ENCODE assay signal across 8 cellular contexts in the genomic region with DNA sequence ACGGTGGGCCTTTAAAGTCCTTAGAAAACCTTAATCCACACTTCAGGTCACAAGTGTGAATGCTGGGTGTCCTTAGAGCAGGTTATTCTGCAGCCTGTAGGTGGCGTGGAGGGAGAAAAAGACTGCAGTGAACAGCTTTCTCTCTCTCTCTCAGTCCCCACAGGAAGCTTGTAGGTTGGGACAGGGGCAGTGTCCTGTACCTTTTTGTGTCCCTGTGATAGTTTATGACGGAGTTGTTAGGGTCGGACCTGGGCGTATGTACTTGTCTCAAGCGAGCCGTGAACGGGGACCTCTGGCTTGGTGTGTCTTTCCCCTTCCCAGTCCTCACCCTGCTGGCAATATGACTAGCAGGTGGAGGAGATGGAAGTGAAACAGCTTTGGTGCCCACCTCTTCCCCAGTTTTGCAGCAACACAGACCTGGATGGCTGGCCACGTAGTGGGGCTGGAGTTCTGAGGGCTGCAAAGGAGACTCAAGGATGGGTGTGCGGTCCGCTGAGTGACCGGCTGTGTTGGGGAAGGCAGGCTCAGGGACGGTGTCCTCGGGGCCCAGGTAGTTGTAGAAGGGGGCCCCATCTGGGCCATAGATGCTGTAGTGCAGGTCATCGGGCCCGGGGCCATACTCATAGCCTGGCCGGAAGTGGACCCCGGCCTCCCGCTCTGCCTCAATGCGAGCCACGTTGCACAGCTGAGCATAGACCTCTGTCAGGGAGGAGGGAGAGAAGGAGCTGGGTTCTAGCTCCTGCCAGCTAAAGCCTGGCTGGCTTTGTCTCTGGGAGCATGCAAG. TPM values are rescaled to one million over a fixed set of nuclear protein-coding genes. Genes with fewer than 3 reads are reported as not detected.
DNase-seq lines count a peak whose midpoint lies in the region; ATAC-seq, FAIRE-seq and TF ChIP-seq lines count a peak whose summit lies in the region.

No MANE protein-coding gene starts in this region.

- POLR2A ChIA-PET in HepG2 (lab: Yijun Ruan, JAX), result interaction anchor here (1.0 kb wide), 1 partner anchor 9 kb away, joined by 3 read pairs; the partner anchor contains the start of genes ISCA2 and NPC2

- H3K4me1 ChIP-seq in HepG2 (ENCODE audit: insufficient read depth, low read length), result no peaks in the 10 kb centered on the region

- no peaks in the 10 kb centered on the region for H3K36me3 ChIP-seq in HepG2 (replicated peaks in 1 of 2; ENCODE audit: control insufficient read depth in 1 of 2, insufficient read depth in 2 of 2, low read length in 2 of 2)

- H3K27me3 ChIP-seq in HepG2 (ENCODE audit: control insufficient read depth in 1 of 2, insufficient read depth in 2 of 2, low read length in 2 of 2), result peaks cover 0 to 19% of the 10 kb centered on the region in 2 experiments; a peak in 2 of 5 replicates

- no peak overlapping the region for H3K4me3 ChIP-seq in astrocyte of the spinal cord (ENCODE audit: low read depth, low read length)
- H3K4me3 ChIP-seq in HepG2 (replicated peaks in 1 of 3; ENCODE audit: insufficient read depth in 1 of 3, low read depth in 2 of 3, low read length in 3 of 3), result no peak overlapping the region

- no peaks in the 10 kb centered on the region for H3K79me2 ChIP-seq in HepG2 (ENCODE audit: insufficient read depth, low read length)

- no peak overlapping the region for H3K9ac ChIP-seq in HepG2 (ENCODE audit: insufficient read depth, low read depth, low read length)

- no peak for TF ChIP-seq POLR2A in HepG2 (IDR thresholded peaks at IDR 0.05; ENCODE audit: insufficient read depth in 1 of 2, low read depth in 2 of 2, low read length in 2 of 2)

- H3K27ac ChIP-seq in HepG2 (ENCODE audit: extremely low read length, insufficient read depth, low read length), result no peak overlapping the region
- H3K27ac ChIP-seq in substantia nigra (ENCODE audit: low read depth, low read length, poor library complexity, severe bottlenecking), result no peak overlapping the region

- DNase-seq in NOMO-1 treated with DMSO at 0.1 percent for 48 hours (lab: John Stamatoyannopoulos, UW; ENCODE audit: unreplicated experiment) (peak; percentile 15), NOMO-1 (lab: John Stamatoyannopoulos, UW; ENCODE audit: unreplicated experiment in 2 of 2) (no peak), NCI-H1694 treated with DMSO at 0.1 percent for 48 hours (lab: John Stamatoyannopoulos, UW) (peak; percentile 90), astrocyte of the spinal cord (ENCODE audit: low read depth, low spot score) (no peak), HepG2 (ENCODE audit: low spot score) (peak; percentile 50), substantia nigra (lab: John Stamatoyannopoulos, UW) (no peak)

- in situ Hi-C loops in astrocyte of the spinal cord (cut with HindIII; ENCODE audit: low sequenced_read_pairs) (no loop called here), HepG2 (cut with HindIII; ENCODE audit: extremely low pct_ligation_motif_present, low pct_unique_long_range_greater_than_20kb) (no loop called here)

- 50% methylated on average over 15 of the region's 21 CpGs for WGBS in HepG2 (ENCODE audit: low lambda C conversion rate)

- CTCF ChIA-PET in HepG2 (lab: Yijun Ruan, JAX; ENCODE audit: low intra/inter-chr PET ratio, low total read pairs), result interaction anchor here (2.7 kb wide), 1 partner anchor 110 kb away, joined by 7 read pairs; the partner anchor contains the start of gene LTBP2

- no peaks in the 10 kb centered on the region for H3K9me3 ChIP-seq in HepG2 (ENCODE audit: low read length)

- intact Hi-C loops in HepG2 (cut with micrococcal nuclease; ENCODE audit: unreplicated experiment), result loop anchor here (5.0 kb wide), 2 partner anchors 110 to 300 kb away; partner anchors contain the start of gene LTBP2

- H4K20me1 ChIP-seq in HepG2 (ENCODE audit: insufficient read depth, low read length), result no peaks in the 10 kb centered on the region

- no TSS peak for BruUV-seq in HepG2 (replicated peaks; lab: Mats Ljungman, UMichigan)

- TF ChIP-seq EP300 in HepG2 (IDR thresholded peaks at IDR 0.05; ENCODE audit: low read depth in 2 of 2, low read length in 2 of 2) (no peak), HepG2 (CRISPR knock-in tag; IDR thresholded peaks at IDR 0.05; ENCODE audit: borderline replicate concordance) (no peak)

- peak; percentile 88 for FAIRE-seq in HepG2 (lab: Jason Lieb, UNC)

- H3K4me2 ChIP-seq in HepG2 (ENCODE audit: low read depth, low read length), result no peak overlapping the region

- H2AFZ ChIP-seq in HepG2 (ENCODE audit: low read length), result no peak overlapping the region

- TF ChIP-seq CTCF in astrocyte of the spinal cord (IDR thresholded peaks at IDR 0.05; ENCODE audit: low read depth, low read length) (peak; percentile 71), HepG2 (CRISPR knock-in tag; IDR thresholded peaks at IDR 0.05) (peak; percentile 69)

- ATAC-seq in HepG2, result peak; percentile 82
- ATAC-seq in HG03039 (IDR thresholded peaks at IDR 0.05; ENCODE audit: unreplicated experiment), result no peak
- ATAC-seq in HG03378 (IDR thresholded peaks at IDR 0.05; ENCODE audit: unreplicated experiment), result no peak

- TF ChIP-seq RAD21 in HepG2 (CRISPR knock-in tag; IDR thresholded peaks at IDR 0.05), result no peak

TF ChIP-seq in HepG2, 621 proteins besides CTCF, POLR2A, EP300 and RAD21 (continues in another document):
- TF ChIP-seq SMC3 (IDR thresholded peaks at IDR 0.05; ENCODE audit: low read length), result peak; percentile 43; the same call in 1 of the 2 replicates
- TF ChIP-seq, protein P1, sequence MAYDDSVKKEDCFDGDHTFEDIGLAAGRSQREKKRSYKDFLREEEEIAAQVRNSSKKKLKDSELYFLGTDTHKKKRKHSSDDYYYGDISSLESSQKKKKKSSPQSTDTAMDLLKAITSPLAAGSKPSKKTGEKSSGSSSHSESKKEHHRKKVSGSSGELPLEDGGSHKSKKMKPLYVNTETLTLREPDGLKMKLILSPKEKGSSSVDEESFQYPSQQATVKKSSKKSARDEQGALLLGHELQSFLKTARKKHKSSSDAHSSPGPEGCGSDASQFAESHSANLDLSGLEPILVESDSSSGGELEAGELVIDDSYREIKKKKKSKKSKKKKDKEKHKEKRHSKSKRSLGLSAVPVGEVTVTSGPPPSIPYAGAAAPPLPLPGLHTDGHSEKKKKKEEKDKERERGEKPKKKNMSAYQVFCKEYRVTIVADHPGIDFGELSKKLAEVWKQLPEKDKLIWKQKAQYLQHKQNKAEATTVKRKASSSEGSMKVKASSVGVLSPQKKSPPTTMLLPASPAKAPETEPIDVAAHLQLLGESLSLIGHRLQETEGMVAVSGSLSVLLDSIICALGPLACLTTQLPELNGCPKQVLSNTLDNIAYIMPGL (CRISPR knock-in tag; IDR thresholded peaks at IDR 0.05; ENCODE audit: borderline replicate concordance in 1 of 2, low read depth in 1 of 2), result 0 out of 4 replicates have a peak, but pooled peaks of 1 of the 2 experiments have one; percentile 32
- TF ChIP-seq SP1 (IDR thresholded peaks at IDR 0.05), result no peak
- no peak for TF ChIP-seq SP1 (CRISPR knock-in tag; IDR thresholded peaks at IDR 0.05)
- peak; percentile 33; the same call in 1 of the 2 replicates for TF ChIP-seq STAG1 (CRISPR knock-in tag; IDR thresholded peaks at IDR 0.05)

RNA-seq across cellular contexts. Expression of gene ISCA2, which starts 8.9 kb away (rescaled TPM):
- total RNA-seq in HepG2 (2016; rRNA removed; fragmentation: Illumina TruSeq; extraction: Trizol), result 43.4 and 53.0 TPM in 2 replicates
- total RNA-seq in HepG2 (2016; cell fraction: cytosol; rRNA removed; fragmentation: Illumina TruSeq; extraction: Trizol; ENCODE audit: low read depth), result 17.5 and 18.2 TPM in 2 replicates
- 42.9 and 57.5 TPM in 2 replicates for total RNA-seq in HepG2 (2016; cell fraction: insoluble cytoplasmic fraction; rRNA removed; fragmentation: Illumina TruSeq; extraction: Trizol)
- total RNA-seq in HepG2 (2016; cell fraction: membrane; rRNA removed; fragmentation: Illumina TruSeq; extraction: Trizol), result 23.3 and 26.7 TPM in 2 replicates
- total RNA-seq in HepG2 (2016; cell fraction: nucleus; rRNA removed; fragmentation: Illumina TruSeq; extraction: Trizol), result 21.1 and 23.4 TPM in 2 replicates
- 24.8 and 32.1 TPM in 2 replicates for polyA plus RNA-seq in HepG2 (2011; rRNA removed)
- polyA plus RNA-seq in HepG2 (2011; cell fraction: cytosol; rRNA removed), result 24.5 and 27.0 TPM in 2 replicates
- 11.3 and 11.4 TPM in 2 replicates for polyA plus RNA-seq in HepG2 (2011; cell fraction: nucleus; rRNA removed)
- polyA plus RNA-seq in HepG2 (2012), result 18.4 and 18.8 TPM in 2 replicates
- 16.6 and 20.0 TPM in 2 replicates for polyA plus RNA-seq in HepG2 (2016; cell fraction: cytosol; fragmentation: Illumina TruSeq; extraction: Trizol; ENCODE audit: low read depth)
- polyA plus RNA-seq in HepG2 (2016; cell fraction: insoluble cytoplasmic fraction; fragmentation: Illumina TruSeq; extraction: Trizol; ENCODE audit: low read depth), result 55.8 and 67.9 TPM in 2 replicates
- 20.6 and 24.2 TPM in 2 replicates for polyA plus RNA-seq in HepG2 (2016; cell fraction: membrane; fragmentation: Illumina TruSeq; extraction: Trizol; ENCODE audit: low read depth)
- polyA plus RNA-seq in HepG2 (2016; cell fraction: nucleus; fragmentation: Illumina TruSeq; extraction: Trizol; ENCODE audit: insufficient read depth, low read depth), result 34.4 and 35.5 TPM in 2 replicates
- 3.1 and 4.4 TPM in 2 replicates for polyA minus RNA-seq in HepG2 (2011; rRNA and poly(A)+ RNA removed; ENCODE audit: low replicate concordance)
- polyA minus RNA-seq in HepG2 (2011; cell fraction: cytosol; rRNA and poly(A)+ RNA removed), result 5.8 and 7.5 TPM in 2 replicates
- polyA minus RNA-seq in HepG2 (2011; cell fraction: nucleus; rRNA and poly(A)+ RNA removed), result 6.5 and 6.6 TPM in 2 replicates

RNA-seq across cellular contexts. Expression of gene NPC2, which starts 9.3 kb away (rescaled TPM):
- 108 and 164 TPM in 2 replicates for total RNA-seq in HepG2 (2016; rRNA removed; fragmentation: Illumina TruSeq; extraction: Trizol)
- 97.6 and 98.1 TPM in 2 replicates for total RNA-seq in HepG2 (2016; cell fraction: cytosol; rRNA removed; fragmentation: Illumina TruSeq; extraction: Trizol; ENCODE audit: low read depth)
- 110 and 171 TPM in 2 replicates for total RNA-seq in HepG2 (2016; cell fraction: insoluble cytoplasmic fraction; rRNA removed; fragmentation: Illumina TruSeq; extraction: Trizol)
- 151 and 156 TPM in 2 replicates for total RNA-seq in HepG2 (2016; cell fraction: membrane; rRNA removed; fragmentation: Illumina TruSeq; extraction: Trizol)
- 133 and 142 TPM in 2 replicates for total RNA-seq in HepG2 (2016; cell fraction: nucleus; rRNA removed; fragmentation: Illumina TruSeq; extraction: Trizol)
- polyA plus RNA-seq in HepG2 (2011; rRNA removed), result 132 and 136 TPM in 2 replicates
- 168 and 213 TPM in 2 replicates for polyA plus RNA-seq in HepG2 (2011; cell fraction: cytosol; rRNA removed)
- 111 and 132 TPM in 2 replicates for polyA plus RNA-seq in HepG2 (2011; cell fraction: nucleus; rRNA removed)
- polyA plus RNA-seq in HepG2 (2012), result 184 and 188 TPM in 2 replicates
- 123 and 125 TPM in 2 replicates for polyA plus RNA-seq in HepG2 (2016; cell fraction: cytosol; fragmentation: Illumina TruSeq; extraction: Trizol; ENCODE audit: low read depth)
- 137 and 155 TPM in 2 replicates for polyA plus RNA-seq in HepG2 (2016; cell fraction: insoluble cytoplasmic fraction; fragmentation: Illumina TruSeq; extraction: Trizol; ENCODE audit: low read depth)
- 181 and 189 TPM in 2 replicates for polyA plus RNA-seq in HepG2 (2016; cell fraction: membrane; fragmentation: Illumina TruSeq; extraction: Trizol; ENCODE audit: low read depth)
- 223 and 240 TPM in 2 replicates for polyA plus RNA-seq in HepG2 (2016; cell fraction: nucleus; fragmentation: Illumina TruSeq; extraction: Trizol; ENCODE audit: insufficient read depth, low read depth)
- 84.2 and 184 TPM in 2 replicates for polyA minus RNA-seq in HepG2 (2011; rRNA and poly(A)+ RNA removed; ENCODE audit: low replicate concordance)
- 82.0 and 93.2 TPM in 2 replicates for polyA minus RNA-seq in HepG2 (2011; cell fraction: cytosol; rRNA and poly(A)+ RNA removed)
- 30.8 and 32.4 TPM in 2 replicates for polyA minus RNA-seq in HepG2 (2011; cell fraction: nucleus; rRNA and poly(A)+ RNA removed)

Comparison
In these comparisons a context has a peak if more than half of its experiments do, and no peak if none do; other contexts are left out.
1. DNase-seq: peak in NOMO-1 treated with DMSO at 0.1 percent for 48 hours (single experiment), NCI-H1694 treated with DMSO at 0.1 percent for 48 hours (single experiment) and HepG2 (single experiment); none in NOMO-1 (0 of 2), astrocyte of the spinal cord (single experiment) and substantia nigra (0 of 49).